10 cellular contexts compared by ENCODE assay signal in the genomic region with DNA sequence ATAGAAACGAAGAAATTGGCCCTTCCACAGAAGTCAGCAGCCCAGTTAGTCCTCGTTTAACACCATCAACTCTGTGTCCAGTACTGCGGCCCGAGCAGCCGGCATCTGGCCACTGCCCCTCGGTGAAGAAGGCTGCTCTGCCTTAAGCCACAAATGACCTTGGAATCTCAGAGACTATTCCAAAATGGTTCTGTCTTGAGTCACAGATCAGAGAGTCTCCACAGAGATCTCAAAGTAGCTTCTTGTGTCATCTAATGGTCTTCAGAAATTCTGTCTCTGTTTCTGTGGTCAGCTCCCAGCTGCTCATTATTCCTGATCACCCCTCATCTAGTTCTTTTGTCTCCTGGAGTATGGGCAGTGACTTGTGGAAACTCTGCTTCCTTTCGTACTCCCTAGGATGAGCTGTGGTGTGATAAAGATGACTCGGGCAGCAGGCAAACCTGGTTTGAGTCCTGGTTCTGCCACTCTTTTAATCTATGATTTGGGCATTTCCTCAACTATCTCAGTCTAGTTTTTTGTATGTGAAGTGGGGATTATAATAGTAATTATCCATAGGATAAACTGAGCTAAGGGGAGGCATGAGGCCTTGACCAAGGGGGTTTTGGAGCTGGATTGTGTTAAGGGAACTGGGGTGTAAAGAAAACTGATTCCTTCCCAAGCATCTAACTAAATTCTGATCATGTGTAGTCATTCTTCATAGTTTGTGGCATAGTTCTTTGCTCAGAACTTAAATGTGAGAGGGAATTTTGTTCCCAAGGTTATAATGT. TPM values are rescaled to one million over a fixed set of nuclear protein-coding genes. Genes with fewer than 3 reads are reported as not detected.
DNase-seq lines count a peak whose midpoint lies in the region; ATAC-seq and TF ChIP-seq lines count a peak whose summit lies in the region.
"Had no signal": no experiment of that assay in that cellular context is flagged by ENCODE, and none has a peak within 500 bp of the region (broad histone marks: within the 10 kb centered on the region; RNA-seq: fewer than 3 reads in every experiment).

No MANE protein-coding gene starts in this region.

- H3K36me3 ChIP-seq in upper lobe of right lung (peaks cover 6% of the 10 kb centered on the region), OCI-LY7 (ENCODE audit: insufficient read depth, low read length) (no peaks in the 10 kb centered on the region)

- POLR2A ChIA-PET in OCI-LY7 (lab: Charles Lee): interaction anchor here (0.5 to 1.1 kb wide), 3 partner anchors 33 to 684 kb away, joined by 3 read pairs; no protein-coding TSS in a partner anchor

- H3K4me1 Mint-ChIP-seq in activated naive CD8-positive, alpha-beta T cell (ENCODE audit: low read depth): peaks cover 63% of the 10 kb centered on the region
- H3K4me1 Mint-ChIP-seq in activated naive CD8-positive, alpha-beta T cell treated with anti-CD3 and anti-CD28 coated beads for 36 hours: peaks cover 52% of the 10 kb centered on the region
- H3K4me1 Mint-ChIP-seq in naive B cell: peaks cover 50 to 67% (median 58%) of the 10 kb centered on the region in 3 donors

- no peaks in the 10 kb centered on the region for H4K20me1 ChIP-seq in OCI-LY7 (ENCODE audit: insufficient read depth, low read length)

- peak overlapping the region; percentile 5 for H3K27ac Mint-ChIP-seq in activated naive CD8-positive, alpha-beta T cell
- H3K27ac Mint-ChIP-seq in activated naive CD8-positive, alpha-beta T cell treated with anti-CD3 and anti-CD28 coated beads for 36 hours: no peak overlapping the region
- peak overlapping the region in 4 of 6 donors; percentile 42 to 92 (median 81) for H3K27ac Mint-ChIP-seq in naive B cell

- H3K4me3 ChIP-seq in dorsolateral prefrontal cortex (peak overlapping the region in 3 of 59 donors; percentile 11 to 21 (median 11)), upper lobe of right lung (no peak overlapping the region), OCI-LY7 (ENCODE audit: low read depth, low read length, poor library complexity, severe bottlenecking) (no peak overlapping the region)
- H3K4me3 ChIP-seq: BLaER1 treated with 17β-estradiol and CSF1 and Interleukin-3, amounts not matched to agents 10 nM and 100 nM had no signal

- CTCF ChIA-PET in OCI-LY7 (lab: Charles Lee; ENCODE audit: unreplicated experiment): no interaction called here

- ATAC-seq in naive B cell (ENCODE audit: low read depth in 2 of 2) (no peak), upper lobe of right lung (no peak), GM19452 (IDR thresholded peaks at IDR 0.05; ENCODE audit: unreplicated experiment) (no peak)

- H3K27me3 ChIP-seq in dorsolateral prefrontal cortex (no peaks in the 10 kb centered on the region), upper lobe of right lung (no peaks in the 10 kb centered on the region)
- H3K27me3 ChIP-seq: BLaER1 treated with 17β-estradiol and CSF1 and Interleukin-3, amounts not matched to agents 10 nM and 100 nM had no signal

- DNase-seq in activated naive CD8-positive, alpha-beta T cell treated with anti-CD3 and anti-CD28 coated beads for 36 hours: no peak
- DNase-seq in dorsolateral prefrontal cortex (no peak), naive B cell (no peak), upper lobe of right lung (no peak), OCI-LY7 (ENCODE audit: low spot score) (no peak)
- DNase-seq in stimulated activated CD4-positive, alpha-beta T cell treated with anti-CD3 and anti-CD28 coated beads, Interleukin-15, amount 100 ng/mL, for 24 hours: no peak
- DNase-seq: NCI-H1105 treated with DMSO at 0.1 percent for 48 hours had no signal

- no peak for TF ChIP-seq CTCF in dorsolateral prefrontal cortex (IDR thresholded peaks at IDR 0.05 in 54 of 56, conservative IDR thresholded peaks at IDR 0.05 in 2 of 56; ENCODE audit: low read depth in 1 of 56, partially characterized antibody in 56 of 56)
- no peak for TF ChIP-seq CTCF in upper lobe of right lung (IDR thresholded peaks at IDR 0.05)
- TF ChIP-seq CTCF in OCI-LY7 (conservative IDR thresholded peaks at IDR 0.05; ENCODE audit: low read length): no peak

- H2AFZ ChIP-seq in OCI-LY7 (ENCODE audit: low read length): no peak overlapping the region

- intact Hi-C loops in dorsolateral prefrontal cortex (cut with DNase I) (no loop called here), upper lobe of right lung (cut with DNase I) (no loop called here), OCI-LY7 (cut with micrococcal nuclease; ENCODE audit: unreplicated experiment) (no loop called here)

- H3K36me3 Mint-ChIP-seq in activated naive CD8-positive, alpha-beta T cell: peaks cover 8% of the 10 kb centered on the region
- H3K36me3 Mint-ChIP-seq in activated naive CD8-positive, alpha-beta T cell treated with anti-CD3 and anti-CD28 coated beads for 36 hours: peaks cover 22% of the 10 kb centered on the region
- H3K36me3 Mint-ChIP-seq in naive B cell: peaks cover 3 to 4% of the 10 kb centered on the region in 2 donors

- H3K4me2 ChIP-seq in OCI-LY7 (ENCODE audit: low read length): no peak overlapping the region

- H3K4me3 Mint-ChIP-seq in activated naive CD8-positive, alpha-beta T cell: no peak overlapping the region
- H3K4me3 Mint-ChIP-seq in activated naive CD8-positive, alpha-beta T cell treated with anti-CD3 and anti-CD28 coated beads for 36 hours: no peak overlapping the region
- peak overlapping the region in 2 of 8 donors; percentile 34 to 38 for H3K4me3 Mint-ChIP-seq in naive B cell

- no peaks in the 10 kb centered on the region for H3K27me3 Mint-ChIP-seq in activated naive CD8-positive, alpha-beta T cell
- H3K27me3 Mint-ChIP-seq in activated naive CD8-positive, alpha-beta T cell treated with anti-CD3 and anti-CD28 coated beads for 36 hours: no peaks in the 10 kb centered on the region
- no peaks in the 10 kb centered on the region for H3K27me3 Mint-ChIP-seq in naive B cell

- H3K9me3 Mint-ChIP-seq in activated naive CD8-positive, alpha-beta T cell (ENCODE audit: low read depth): no peaks in the 10 kb centered on the region
- no peaks in the 10 kb centered on the region for H3K9me3 Mint-ChIP-seq in activated naive CD8-positive, alpha-beta T cell treated with anti-CD3 and anti-CD28 coated beads for 36 hours
- H3K9me3 Mint-ChIP-seq in naive B cell: no peaks in the 10 kb centered on the region

- H3K4me1 ChIP-seq in upper lobe of right lung (peaks cover 27% of the 10 kb centered on the region), OCI-LY7 (ENCODE audit: insufficient read depth, low read length, poor library complexity, severe bottlenecking) (peaks cover 21% of the 10 kb centered on the region)

- BruUV-seq in OCI-LY7 (replicated peaks; lab: Mats Ljungman, UMichigan): no TSS peak

- H3K9me2 ChIP-seq in OCI-LY7 (ENCODE audit: insufficient read depth, low read length): no peaks in the 10 kb centered on the region

- no peaks in the 10 kb centered on the region for H3K79me2 ChIP-seq in OCI-LY7 (ENCODE audit: insufficient read depth, low read depth, low read length)

- no peaks in the 10 kb centered on the region for H3K9me3 ChIP-seq in upper lobe of right lung
- H3K9me3 ChIP-seq in OCI-LY7 (ENCODE audit: low read length): no peaks in the 10 kb centered on the region
- H3K9me3 ChIP-seq: BLaER1 treated with 17β-estradiol and CSF1 and Interleukin-3, amounts not matched to agents 10 nM and 100 nM had no signal

- H3K27ac ChIP-seq in dorsolateral prefrontal cortex (peak overlapping the region; percentile 39 to 92 (median 82)), upper lobe of right lung (peak overlapping the region; percentile 73), OCI-LY7 (ENCODE audit: low read depth, low read length, poor library complexity, severe bottlenecking) (no peak overlapping the region)

RNA-seq across cellular contexts. Expression of gene CRTC3, which starts 22.6 kb away (rescaled TPM):
- total RNA-seq in activated naive CD8-positive, alpha-beta T cell treated with anti-CD3 and anti-CD28 coated beads for 36 hours: 10 to 100 TPM; 28.9 to 30.3 TPM
- total RNA-seq in dorsolateral prefrontal cortex: 100 to 1,000 TPM in 1 of 120 experiments, 10 to 100 TPM in 119; 33.6 to 101 (median 56.1) TPM
- 10 to 100 TPM; 14.2 to 47.8 (median 26.9) TPM for polyA plus RNA-seq in naive B cell (ENCODE audit: low read depth in 6 of 6)
- total RNA-seq in upper lobe of right lung: 49.0 TPM
- total RNA-seq in OCI-LY7 (2014; rRNA removed; shearing (Covaris generic)): 5.6 and 8.9 TPM in 2 replicates
- 12.4 and 14.7 TPM in 2 replicates for total RNA-seq in OCI-LY7 (2022)
